Comparison of ENCODE assay signal across 1 cellular context in the genomic region with DNA sequence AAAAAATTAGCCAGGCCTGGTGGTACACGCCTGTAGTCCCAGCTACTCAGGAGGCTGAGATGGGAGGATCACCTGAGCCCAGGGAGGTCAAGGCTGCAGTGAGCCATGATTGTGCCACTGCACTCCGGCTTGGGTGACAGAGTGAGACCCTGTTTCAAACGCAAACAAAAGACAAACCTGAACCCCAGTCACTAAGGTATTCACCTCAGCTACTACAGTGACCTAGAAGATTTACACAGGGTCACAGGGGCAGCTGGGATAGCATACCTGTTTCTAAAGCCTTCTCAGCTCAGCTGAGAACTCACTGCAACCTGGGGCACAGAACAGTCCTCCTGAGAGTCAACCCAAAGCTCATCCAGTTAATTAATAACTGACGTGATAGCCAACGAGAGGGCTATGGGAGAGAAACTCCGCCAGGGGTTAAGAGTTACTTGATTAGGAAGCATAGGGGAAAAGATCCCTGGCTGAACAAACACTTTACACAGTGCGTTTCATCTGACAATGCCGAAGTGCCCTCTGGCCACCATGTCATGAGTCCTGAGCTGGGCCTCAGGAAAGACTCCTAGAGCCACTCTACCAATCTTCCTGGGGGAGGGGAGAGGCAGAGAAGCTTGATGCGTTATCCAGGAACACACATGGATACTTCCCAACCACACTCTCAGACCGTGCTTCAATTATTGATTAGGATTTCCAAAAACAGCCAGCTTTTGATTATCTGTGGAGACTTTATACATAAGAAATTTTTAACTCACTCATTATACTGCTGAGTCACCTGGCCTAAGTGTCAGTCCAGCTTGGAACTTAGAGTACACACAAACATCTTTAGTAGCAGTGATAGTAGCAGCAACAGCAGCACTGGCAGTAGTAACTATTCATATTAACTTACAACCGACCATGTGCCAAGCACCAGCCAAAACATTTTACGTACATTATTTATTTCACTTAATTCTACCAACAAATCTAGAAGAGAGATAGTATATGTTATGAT.
TF ChIP-seq lines count a peak whose summit lies in the region.

No MANE protein-coding gene starts in this region.

TF ChIP-seq in K562, 482 proteins besides CTCF, POLR2A, EP300 and RAD21:
- TF ChIP-seq, protein P1, sequence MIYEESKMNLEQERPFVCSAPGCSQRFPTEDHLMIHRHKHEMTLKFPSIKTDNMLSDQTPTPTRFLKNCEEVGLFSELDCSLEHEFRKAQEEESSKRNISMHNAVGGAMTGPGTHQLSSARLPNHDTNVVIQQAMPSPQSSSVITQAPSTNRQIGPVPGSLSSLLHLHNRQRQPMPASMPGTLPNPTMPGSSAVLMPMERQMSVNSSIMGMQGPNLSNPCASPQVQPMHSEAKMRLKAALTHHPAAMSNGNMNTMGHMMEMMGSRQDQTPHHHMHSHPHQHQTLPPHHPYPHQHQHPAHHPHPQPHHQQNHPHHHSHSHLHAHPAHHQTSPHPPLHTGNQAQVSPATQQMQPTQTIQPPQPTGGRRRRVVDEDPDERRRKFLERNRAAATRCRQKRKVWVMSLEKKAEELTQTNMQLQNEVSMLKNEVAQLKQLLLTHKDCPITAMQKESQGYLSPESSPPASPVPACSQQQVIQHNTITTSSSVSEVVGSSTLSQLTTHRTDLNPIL (CRISPR knock-in tag; IDR thresholded peaks at IDR 0.05) = no peak
- peak; percentile 42; the same call in 1 of the 2 replicates for TF ChIP-seq NFE2L1 (tag; IDR thresholded peaks at IDR 0.05; ENCODE audit: borderline replicate concordance, low read depth)
- TF ChIP-seq MAFG (tag; conservative IDR thresholded peaks at IDR 0.05) = peak; percentile 74
- TF ChIP-seq SOX6 (IDR thresholded peaks at IDR 0.05) = no peak
- peak; percentile 57 for TF ChIP-seq NFE2 (IDR thresholded peaks at IDR 0.05; ENCODE audit: low read depth)
- TF ChIP-seq C11orf30 (IDR thresholded peaks at IDR 0.05; ENCODE audit: low read depth) = peak; percentile 28; the same call in 1 of the 2 replicates
